ENCODE assay signal across 11 cellular contexts in the genomic region with DNA sequence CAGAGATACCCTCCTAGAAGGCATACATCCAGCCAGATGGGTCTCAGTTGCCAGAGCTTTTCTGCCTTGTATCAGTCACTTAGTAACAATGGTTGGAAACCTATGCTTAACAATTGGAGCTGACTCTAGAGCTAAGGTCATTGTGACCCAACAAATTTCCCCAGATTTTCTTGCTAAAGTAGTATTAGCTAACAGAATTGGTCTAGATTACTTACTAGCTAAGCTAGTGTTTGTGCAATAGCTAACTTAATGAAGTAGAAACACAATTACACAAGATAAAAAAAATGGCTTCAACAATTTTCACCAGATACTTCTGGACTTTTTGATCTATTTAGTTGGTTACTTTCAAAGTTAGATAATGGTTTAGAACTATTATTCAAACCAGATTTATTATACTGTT.
"Had no signal": no experiment of that assay in that cellular context is flagged by ENCODE, and none has a peak within 500 bp of the region (broad histone marks: within the 10 kb centered on the region; RNA-seq: fewer than 3 reads in every experiment).

No MANE protein-coding gene starts in this region.

- H3K4me1 ChIP-seq: HAP-1 had no signal

- FAIRE-seq: H1, H54 had no signal

- H3K4me3 ChIP-seq: GM23248, GM23338, HAP-1 had no signal

- H3K9me3 ChIP-seq: HAP-1 had no signal

- DNase-seq: GM23248, GOT3, H7, H9, HCEC 1CT, HFFc6 had no signal

- H3K9ac ChIP-seq: GM23248 had no signal

- H3K36me3 ChIP-seq: HAP-1 had no signal

- ATAC-seq: GM23338, HCT116 had no signal

- H3K27ac ChIP-seq: GM23248 had no signal
